ENCODE assay signal across 8 cellular contexts in genomic region chr1:1304331-1305299, GRCh38. TPM values are rescaled to one million over a fixed set of nuclear protein-coding genes. Genes with fewer than 3 reads are reported as not detected.
DNase-seq lines count a peak whose midpoint lies in the region; ATAC-seq and TF ChIP-seq lines count a peak whose summit lies in the region.

No MANE protein-coding gene starts in this region.

- no peaks in the 10 kb centered on the region for H3K9me3 ChIP-seq in body of pancreas
- H3K9me3 ChIP-seq in iPS-18a (ENCODE audit: control insufficient read depth, low read depth, low read length): no peaks in the 10 kb centered on the region

- H3K27me3 ChIP-seq in body of pancreas (no peaks in the 10 kb centered on the region), iPS-18a (ENCODE audit: control insufficient read depth, insufficient read depth, low read length) (peaks cover 6% of the 10 kb centered on the region)

- no peak for ATAC-seq in body of pancreas
- no peak for ATAC-seq in HG02884 (IDR thresholded peaks at IDR 0.05; ENCODE audit: unreplicated experiment)

- WGBS in body of pancreas, 2 donors: 18 to 53% methylated on average over 4 to 25 of the region's 29 CpGs

- TF ChIP-seq CTCF in body of pancreas (IDR thresholded peaks at IDR 0.05): no peak

- peak overlapping the region; percentile 15 to 81 (median 52) for H3K27ac ChIP-seq in body of pancreas
- no peak overlapping the region for H3K27ac ChIP-seq in iPS-18a (ENCODE audit: low read length)

- peak in 1 of 3 donors; percentile 20 for TF ChIP-seq POLR2A in body of pancreas (IDR thresholded peaks at IDR 0.05)

- H3K36me3 ChIP-seq in body of pancreas (replicated peaks in 1 of 2; ENCODE audit: insufficient read depth in 1 of 2, low read depth in 2 of 2): no peaks in the 10 kb centered on the region
- H3K36me3 ChIP-seq in iPS-18a (ENCODE audit: control insufficient read depth, low read depth, low read length): no peaks in the 10 kb centered on the region

- H3K4me1 ChIP-seq in body of pancreas (peaks cover 39% of the 10 kb centered on the region), iPS-18a (ENCODE audit: control insufficient read depth, low read depth, low read length) (peaks cover 20% of the 10 kb centered on the region)

- intact Hi-C loops in body of pancreas (cut with DNase I): no loop called here

- no peak overlapping the region for H3K9ac ChIP-seq in iPS-18a (ENCODE audit: low read length)

- DNase-seq in GM04504 (ENCODE audit: low read depth) (peak; percentile 65), NCI-H226 (peak; percentile 76), body of pancreas (peak; percentile 55 to 76 (median 74)), retina (peak; percentile 95), T-helper 9 cell (no peak), NCI-H1048 (lab: John Stamatoyannopoulos, UW) (no peak)

- H3K4me3 ChIP-seq in body of pancreas (no peak overlapping the region), iPS-18a (ENCODE audit: low read length) (peak overlapping the region; percentile 37)

RNA-seq across cellular contexts. Expression of gene ACAP3, which starts 3.1 kb away (rescaled TPM):
- 10 to 100 TPM; 37.9 to 53.7 TPM for total RNA-seq in body of pancreas

RNA-seq across cellular contexts. Expression of gene PUSL1, which starts 3.8 kb away (rescaled TPM):
- total RNA-seq in body of pancreas: 10 to 100 TPM; 20.2 to 20.8 TPM

RNA-seq across cellular contexts. Expression of gene INTS11, which starts 19.8 kb away (rescaled TPM):
- 100 to 1,000 TPM in 1 of 2 donors, 10 to 100 TPM in 1; 89.0 to 189 TPM for total RNA-seq in body of pancreas

RNA-seq across cellular contexts. Expression of gene CPTP, which starts 20.0 kb away (rescaled TPM):
- 10 to 100 TPM; 15.6 to 33.0 TPM for total RNA-seq in body of pancreas

RNA-seq across cellular contexts. Expression of gene SCNN1D, which starts 24.4 kb away (rescaled TPM):
- 1 to 10 TPM; 4.0 to 4.2 TPM for total RNA-seq in body of pancreas

Comparison
In these comparisons a context has a peak if more than half of its experiments do, and no peak if none do; other contexts are left out.
1. DNase-seq: peak in GM04504 (single experiment), NCI-H226 (single experiment), body of pancreas (4 of 4) and retina (single experiment); none in T-helper 9 cell (single experiment) and NCI-H1048 (single experiment).